In the genomic region with DNA sequence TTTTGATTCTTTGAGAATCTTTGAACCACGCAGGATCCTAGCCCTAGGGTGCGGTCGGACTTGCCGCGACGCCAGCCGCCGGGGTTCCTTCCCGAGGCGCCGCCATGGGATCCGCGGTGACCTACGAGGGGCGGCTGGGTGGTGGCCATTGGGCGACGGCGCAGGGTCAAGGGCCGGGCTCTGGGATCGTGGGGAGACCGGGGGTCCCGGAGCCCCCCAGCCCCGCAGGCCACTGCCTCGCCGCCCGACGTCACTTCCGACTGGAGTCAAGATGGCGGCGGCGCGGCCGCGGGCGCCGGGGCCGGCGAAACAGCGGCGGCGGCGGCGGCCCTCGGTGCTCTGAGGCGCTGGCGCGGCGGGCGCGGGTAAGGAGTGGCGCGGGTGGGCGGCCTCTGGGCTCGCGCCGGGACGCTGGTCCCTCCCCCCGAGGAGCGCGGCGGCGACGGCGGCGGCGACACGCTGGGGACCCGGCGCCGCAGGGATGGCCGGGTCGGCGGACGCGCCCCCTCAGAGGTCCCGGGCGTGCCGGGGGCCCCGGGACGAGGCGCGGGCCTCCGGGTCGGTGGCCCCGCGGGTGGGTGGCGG, we compare ENCODE assay signal across 8 cellular contexts. TPM values are rescaled to one million over a fixed set of nuclear protein-coding genes. Genes with fewer than 3 reads are reported as not detected.
DNase-seq lines count a peak whose midpoint lies in the region; ATAC-seq, FAIRE-seq and TF ChIP-seq lines count a peak whose summit lies in the region.

A gene with protein sequence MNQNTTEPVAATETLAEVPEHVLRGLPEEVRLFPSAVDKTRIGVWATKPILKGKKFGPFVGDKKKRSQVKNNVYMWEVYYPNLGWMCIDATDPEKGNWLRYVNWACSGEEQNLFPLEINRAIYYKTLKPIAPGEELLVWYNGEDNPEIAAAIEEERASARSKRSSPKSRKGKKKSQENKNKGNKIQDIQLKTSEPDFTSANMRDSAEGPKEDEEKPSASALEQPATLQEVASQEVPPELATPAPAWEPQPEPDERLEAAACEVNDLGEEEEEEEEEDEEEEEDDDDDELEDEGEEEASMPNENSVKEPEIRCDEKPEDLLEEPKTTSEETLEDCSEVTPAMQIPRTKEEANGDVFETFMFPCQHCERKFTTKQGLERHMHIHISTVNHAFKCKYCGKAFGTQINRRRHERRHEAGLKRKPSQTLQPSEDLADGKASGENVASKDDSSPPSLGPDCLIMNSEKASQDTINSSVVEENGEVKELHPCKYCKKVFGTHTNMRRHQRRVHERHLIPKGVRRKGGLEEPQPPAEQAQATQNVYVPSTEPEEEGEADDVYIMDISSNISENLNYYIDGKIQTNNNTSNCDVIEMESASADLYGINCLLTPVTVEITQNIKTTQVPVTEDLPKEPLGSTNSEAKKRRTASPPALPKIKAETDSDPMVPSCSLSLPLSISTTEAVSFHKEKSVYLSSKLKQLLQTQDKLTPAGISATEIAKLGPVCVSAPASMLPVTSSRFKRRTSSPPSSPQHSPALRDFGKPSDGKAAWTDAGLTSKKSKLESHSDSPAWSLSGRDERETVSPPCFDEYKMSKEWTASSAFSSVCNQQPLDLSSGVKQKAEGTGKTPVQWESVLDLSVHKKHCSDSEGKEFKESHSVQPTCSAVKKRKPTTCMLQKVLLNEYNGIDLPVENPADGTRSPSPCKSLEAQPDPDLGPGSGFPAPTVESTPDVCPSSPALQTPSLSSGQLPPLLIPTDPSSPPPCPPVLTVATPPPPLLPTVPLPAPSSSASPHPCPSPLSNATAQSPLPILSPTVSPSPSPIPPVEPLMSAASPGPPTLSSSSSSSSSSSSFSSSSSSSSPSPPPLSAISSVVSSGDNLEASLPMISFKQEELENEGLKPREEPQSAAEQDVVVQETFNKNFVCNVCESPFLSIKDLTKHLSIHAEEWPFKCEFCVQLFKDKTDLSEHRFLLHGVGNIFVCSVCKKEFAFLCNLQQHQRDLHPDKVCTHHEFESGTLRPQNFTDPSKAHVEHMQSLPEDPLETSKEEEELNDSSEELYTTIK (N-terminal part only) (plus strand): TSS at position 253 of the 585 bp plus-strand sequence. CDS start 15,418 bp downstream, outside the sequence.

- intact Hi-C loops in PC-9 (cut with micrococcal nuclease; ENCODE audit: unreplicated experiment) = no loop called here
- intact Hi-C loops in testis (cut with DNase I; ENCODE audit: low total_unique reads) = no loop called here

- no peaks in the 10 kb centered on the region for H3K9me2 ChIP-seq in PC-9 (ENCODE audit: insufficient read depth)

- no TSS peak for BruUV-seq in PC-9 (replicated peaks; lab: Mats Ljungman, UMichigan)

- H3K4me3 ChIP-seq in PC-9 (no peak within 1 kb of the TSS), testis (peak within 1 kb of the TSS; percentile 77 to 85)

- H3K79me2 ChIP-seq in PC-9 (ENCODE audit: low read depth) = no peaks in the 10 kb centered on the region

- H3K4me1 ChIP-seq in PC-9 (replicated peaks; ENCODE audit: insufficient read depth) (no peaks in the 10 kb centered on the region), testis (peaks cover 14% of the 10 kb centered on the region)

- peaks cover 27% of the 10 kb centered on the region for H3K27me3 ChIP-seq in PC-9 (ENCODE audit: insufficient read depth, low read depth)
- H3K27me3 ChIP-seq in testis = no peaks in the 10 kb centered on the region

- 1% methylated on average over 29 of the region's 87 CpGs; no CpG with 5 or more reads in 1 of the 2 donors for WGBS in testis, 2 donors

- H2AFZ ChIP-seq in PC-9 = no peak within 1 kb of the TSS

- ATAC-seq in HG02885 (IDR thresholded peaks at IDR 0.05; ENCODE audit: poor library complexity, unreplicated experiment) = peak; percentile 47

- H4K20me1 ChIP-seq in PC-9 (ENCODE audit: insufficient read depth) = no peaks in the 10 kb centered on the region

- TF ChIP-seq CTCF in PC-9 (conservative IDR thresholded peaks at IDR 0.05) (no peak), testis (IDR thresholded peaks at IDR 0.05) (no peak)

- no peaks in the 10 kb centered on the region for H3K9me3 ChIP-seq in PC-9 (ENCODE audit: insufficient read depth, low read depth)
- no peaks in the 10 kb centered on the region for H3K9me3 ChIP-seq in testis

- FAIRE-seq in frontal cortex (lab: Jason Lieb, UNC) = no peak

- H3K36me3 ChIP-seq in PC-9 (ENCODE audit: low read depth) (no peaks in the 10 kb centered on the region), testis (ENCODE audit: low read depth, missing control alignments) (no peaks in the 10 kb centered on the region)

- H3F3A ChIP-seq in PC-9 (ENCODE audit: insufficient read depth, low read depth) = no peaks in the 10 kb centered on the region

- DNase-seq in NCI-H1417 (lab: John Stamatoyannopoulos, UW) = peak in 2 of 3 experiments; percentile 1 to 64
- no peak for DNase-seq in NCI-H1417 treated with DMSO at 0.1 percent for 48 hours (lab: John Stamatoyannopoulos, UW)
- no peak for DNase-seq in PC-9
- DNase-seq in activated gamma-delta T cell (lab: John Stamatoyannopoulos, UW) = peak; percentile 54
- peak; percentile 72 to 75 for DNase-seq in frontal cortex (ENCODE audit: low spot score in 2 of 2)
- DNase-seq in nucleus accumbens (lab: John Stamatoyannopoulos, UW) = peak in 38 of 56 donors; percentile 8 to 72 (median 40)
- DNase-seq in testis = peak; percentile 54

- H3K4me2 ChIP-seq in PC-9 = no peak within 1 kb of the TSS

- CTCF ChIA-PET in PC-9 (lab: Charles Lee) = interaction anchor here (0.6 kb wide), 1 partner anchor 1117 kb away, joined by 7 read pairs; no protein-coding TSS in a partner anchor

- POLR2A ChIA-PET in PC-9 (lab: Charles Lee; ENCODE audit: unreplicated experiment) = no interaction called here

- no peak for TF ChIP-seq POLR2A in testis (IDR thresholded peaks at IDR 0.05)

- H3K27ac ChIP-seq in PC-9 = no peak within 1 kb of the TSS
- peak within 1 kb of the TSS; percentile 98 to 100 for H3K27ac ChIP-seq in testis

RNA-seq across cellular contexts. Expression of the gene that starts here (rescaled TPM):
- total RNA-seq in PC-9 (2021) (21.6 and 32.1 TPM in 2 replicates), frontal cortex (22.4 TPM), testis (10 to 100 TPM; 55.5 to 75.1 TPM)
- 43.5 TPM for polyA plus RNA-seq in testis (ENCODE audit: insufficient read depth, low read depth, low replicate concordance)

Comparison
In these comparisons a context has a peak if more than half of its experiments do, and no peak if none do; other contexts are left out.
1. DNase-seq: peak in NCI-H1417 (2 of 3), activated gamma-delta T cell (single experiment), frontal cortex (2 of 2), nucleus accumbens (38 of 56) and testis (single experiment); none in NCI-H1417 treated with DMSO at 0.1 percent for 48 hours (single experiment) and PC-9 (0 of 2).